Comparison of ENCODE assay signal across 20 cellular contexts in the genomic region with DNA sequence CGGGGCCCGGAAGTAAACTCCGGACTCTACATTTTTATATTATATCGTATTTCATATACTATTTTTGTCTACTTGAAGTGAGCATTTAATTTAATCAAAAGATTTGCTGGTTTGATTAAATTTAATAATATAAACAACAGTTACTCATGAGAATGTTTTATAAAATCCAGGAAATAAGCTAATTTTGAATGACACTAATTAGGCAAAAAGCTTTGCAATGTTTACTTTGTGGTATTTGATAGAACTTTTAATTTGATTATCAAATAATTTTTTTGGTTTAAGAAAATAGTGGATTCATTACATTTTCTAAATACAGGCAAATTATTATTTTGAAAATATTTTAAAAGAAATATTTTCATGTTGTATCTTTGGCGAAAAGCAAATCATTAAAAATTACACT.
A peak's percentile ranks its signal among the peaks of the same experiment; 100 is the strongest.
DNase-seq lines count a peak whose midpoint lies in the region; ATAC-seq, FAIRE-seq and TF ChIP-seq lines count a peak whose summit lies in the region.
"Had no signal": no experiment of that assay in that cellular context is flagged by ENCODE, and none has a peak within 500 bp of the region (broad histone marks: within the 10 kb centered on the region; RNA-seq: fewer than 3 reads in every experiment).

No MANE protein-coding gene starts in this region.

- no peaks in the 10 kb centered on the region for H3K9me3 ChIP-seq in SK-N-SH
- H3K9me3 ChIP-seq: A549; BLaER1 treated with 17β-estradiol and CSF1 and Interleukin-3, amounts not matched to agents 10 nM and 100 nM; Caco-2 had no signal

- no peaks in the 10 kb centered on the region for H4K20me1 ChIP-seq in SK-N-SH (ENCODE audit: insufficient read depth)
- H4K20me1 ChIP-seq: BLaER1 treated with 17β-estradiol and CSF1 and Interleukin-3, amounts not matched to agents 10 nM and 100 nM had no signal

- H3K4me3 Mint-ChIP-seq in activated naive CD4-positive, alpha-beta T cell treated with anti-CD3 and anti-CD28 coated beads, Interleukin-2, amount 10 ng/mL, durations not matched to agents 7 days and 5 days, result no peak overlapping the region
- no peak overlapping the region for H3K4me3 Mint-ChIP-seq in chondrocyte (ENCODE audit: unreplicated experiment)
- H3K4me3 Mint-ChIP-seq: B cell; CD4-positive, alpha-beta T cell; CD8-positive, alpha-beta T cell had no signal

- no peaks in the 10 kb centered on the region for H3K79me2 ChIP-seq in SK-N-SH (ENCODE audit: insufficient read depth)

- H3K4me2 ChIP-seq in SK-N-SH, result no peak overlapping the region
- H3K4me2 ChIP-seq: A549 had no signal

- no peak overlapping the region for H3K27ac Mint-ChIP-seq in activated naive CD4-positive, alpha-beta T cell treated with anti-CD3 and anti-CD28 coated beads, Interleukin-2, amount 10 ng/mL, durations not matched to agents 7 days and 5 days
- H3K27ac Mint-ChIP-seq in chondrocyte (ENCODE audit: unreplicated experiment), result no peak overlapping the region
- H3K27ac Mint-ChIP-seq: B cell; CD4-positive, alpha-beta T cell; CD8-positive, alpha-beta T cell had no signal

- H3K9ac ChIP-seq in SK-N-SH, result no peak overlapping the region
- H3K9ac ChIP-seq: BLaER1 treated with 17β-estradiol and CSF1 and Interleukin-3, amounts not matched to agents 10 nM and 100 nM had no signal

- H3K9me2 ChIP-seq in SK-N-SH, result no peaks in the 10 kb centered on the region

- 64% methylated on average over 5 of the region's 5 CpGs for WGBS in SK-N-SH (ENCODE audit: low lambda C conversion rate)

- no peaks in the 10 kb centered on the region for H3K4me1 Mint-ChIP-seq in activated naive CD4-positive, alpha-beta T cell treated with anti-CD3 and anti-CD28 coated beads, Interleukin-2, amount 10 ng/mL, durations not matched to agents 7 days and 5 days
- no peaks in the 10 kb centered on the region for H3K4me1 Mint-ChIP-seq in chondrocyte (ENCODE audit: low read depth)
- H3K4me1 Mint-ChIP-seq: B cell had no signal

- H3K9me3 Mint-ChIP-seq in activated naive CD4-positive, alpha-beta T cell treated with anti-CD3 and anti-CD28 coated beads, Interleukin-2, amount 10 ng/mL, durations not matched to agents 7 days and 5 days, result peaks cover 12% of the 10 kb centered on the region
- no peaks in the 10 kb centered on the region for H3K9me3 Mint-ChIP-seq in chondrocyte (ENCODE audit: low read depth)
- H3K9me3 Mint-ChIP-seq: CD4-positive, alpha-beta T cell had no signal

- ATAC-seq in SK-N-SH treated with all-trans-retinoic acid at 6 μM for 48 hours, result no peak
- ATAC-seq: A549; CD8-positive, alpha-beta T cell; GM12878 had no signal

- TF ChIP-seq CTCF in SK-N-SH (IDR thresholded peaks at IDR 0.05) (no peak), chondrocyte (IDR thresholded peaks at IDR 0.05) (no peak)

- peak; percentile 36 for FAIRE-seq in frontal cortex (lab: Jason Lieb, UNC)
- FAIRE-seq: A549, GM12878, GM12892, GM18507 had no signal

- H3K4me1 ChIP-seq in SK-N-SH (ENCODE audit: control insufficient read depth in 1 of 2, insufficient read depth in 2 of 2, low read depth in 1 of 2, low read length in 1 of 2), result no peaks in the 10 kb centered on the region
- H3K4me1 ChIP-seq: A549, Caco-2 had no signal

- TF ChIP-seq RAD21 in SK-N-SH (IDR thresholded peaks at IDR 0.05; ENCODE audit: low read length), result no peak

- H3K36me3 ChIP-seq in SK-N-SH (replicated peaks in 1 of 2; ENCODE audit: control insufficient read depth in 1 of 2, insufficient read depth in 2 of 2, low read length in 1 of 2), result no peaks in the 10 kb centered on the region
- H3K36me3 ChIP-seq: BLaER1 treated with 17β-estradiol and CSF1 and Interleukin-3, amounts not matched to agents 10 nM and 100 nM had no signal

- H3F3A ChIP-seq in SK-N-SH (replicated peaks; ENCODE audit: insufficient read depth), result no peaks in the 10 kb centered on the region

- no peaks in the 10 kb centered on the region for H3K36me3 Mint-ChIP-seq in activated naive CD4-positive, alpha-beta T cell treated with anti-CD3 and anti-CD28 coated beads, Interleukin-2, amount 10 ng/mL, durations not matched to agents 7 days and 5 days
- H3K36me3 Mint-ChIP-seq in chondrocyte (ENCODE audit: low read depth), result no peaks in the 10 kb centered on the region
- H3K36me3 Mint-ChIP-seq: CD8-positive, alpha-beta T cell had no signal

- H3K27ac ChIP-seq in SK-N-SH (ENCODE audit: low read depth in 2 of 2, low read length in 1 of 2), result no peak overlapping the region
- H3K27ac ChIP-seq: 22Rv1; A549; BLaER1 treated with 17β-estradiol and CSF1 and Interleukin-3, amounts not matched to agents 10 nM and 100 nM; C4-2B had no signal

- no peak for DNase-seq in SK-N-SH
- DNase-seq in frontal cortex (ENCODE audit: low spot score in 2 of 2), result no peak
- no peak for DNase-seq in activated naive CD4-positive, alpha-beta T cell treated with anti-CD3 and anti-CD28 coated beads, Interleukin-2, amount 10 ng/mL, durations not matched to agents 7 days and 5 days
- DNase-seq in chondrocyte (ENCODE audit: low spot score), result no peak
- DNase-seq: AML-193; Caco-2; Calu3; CD4-positive, alpha-beta T cell; CD8-positive, alpha-beta T cell; DMS79 treated with DMSO at 0.1 percent for 48 hours; GDM1 had no signal

- H3K27me3 ChIP-seq in SK-N-SH (ENCODE audit: insufficient read depth), result no peaks in the 10 kb centered on the region
- H3K27me3 ChIP-seq: BLaER1 treated with 17β-estradiol and CSF1 and Interleukin-3, amounts not matched to agents 10 nM and 100 nM had no signal

- H3K4me3 ChIP-seq in SK-N-SH (ENCODE audit: low read depth in 2 of 2, low read length in 1 of 2), result no peak overlapping the region
- H3K4me3 ChIP-seq: A549; BLaER1 treated with 17β-estradiol and CSF1 and Interleukin-3, amounts not matched to agents 10 nM and 100 nM; GM12878 had no signal

- H2AFZ ChIP-seq in SK-N-SH (ENCODE audit: low read depth), result no peak overlapping the region

- no peaks in the 10 kb centered on the region for H3K27me3 Mint-ChIP-seq in activated naive CD4-positive, alpha-beta T cell treated with anti-CD3 and anti-CD28 coated beads, Interleukin-2, amount 10 ng/mL, durations not matched to agents 7 days and 5 days
- peaks cover 3% of the 10 kb centered on the region for H3K27me3 Mint-ChIP-seq in chondrocyte (ENCODE audit: low read depth)
- H3K27me3 Mint-ChIP-seq: B cell; CD4-positive, alpha-beta T cell had no signal

- CTCF ChIA-PET in SK-N-SH (lab: Yijun Ruan, JAX), result interaction anchor here (1.0 to 1.3 kb wide), 3 partner anchors 10 to 19 kb away, joined by 3 to 4 read pairs (median 3); no protein-coding TSS in a partner anchor
- CTCF ChIA-PET in activated naive CD4-positive, alpha-beta T cell treated with anti-CD3 and anti-CD28 coated beads, Interleukin-2, amount 10 ng/mL, durations not matched to agents 7 days and 5 days (lab: Charles Lee), result no interaction called here

- POLR2A ChIA-PET in SK-N-SH (lab: Yijun Ruan, JAX), result no interaction called here

- TF ChIP-seq EP300 in SK-N-SH (IDR thresholded peaks at IDR 0.05; ENCODE audit: borderline replicate concordance in 1 of 2, low read depth in 1 of 2, low read length in 1 of 2), result no peak

TF ChIP-seq in SK-N-SH treated with all-trans-retinoic acid at 6 μM for 48 hours, 23 proteins besides CTCF, POLR2A, EP300 and RAD21 (continues in another document):
- peak; percentile 96 for TF ChIP-seq ISL1 (CRISPR knock-in tag; IDR thresholded peaks at IDR 0.05)
- no peak for TF ChIP-seq BACH2 (CRISPR knock-in tag; IDR thresholded peaks at IDR 0.05; ENCODE audit: borderline replicate concordance)
- TF ChIP-seq, protein P1, sequence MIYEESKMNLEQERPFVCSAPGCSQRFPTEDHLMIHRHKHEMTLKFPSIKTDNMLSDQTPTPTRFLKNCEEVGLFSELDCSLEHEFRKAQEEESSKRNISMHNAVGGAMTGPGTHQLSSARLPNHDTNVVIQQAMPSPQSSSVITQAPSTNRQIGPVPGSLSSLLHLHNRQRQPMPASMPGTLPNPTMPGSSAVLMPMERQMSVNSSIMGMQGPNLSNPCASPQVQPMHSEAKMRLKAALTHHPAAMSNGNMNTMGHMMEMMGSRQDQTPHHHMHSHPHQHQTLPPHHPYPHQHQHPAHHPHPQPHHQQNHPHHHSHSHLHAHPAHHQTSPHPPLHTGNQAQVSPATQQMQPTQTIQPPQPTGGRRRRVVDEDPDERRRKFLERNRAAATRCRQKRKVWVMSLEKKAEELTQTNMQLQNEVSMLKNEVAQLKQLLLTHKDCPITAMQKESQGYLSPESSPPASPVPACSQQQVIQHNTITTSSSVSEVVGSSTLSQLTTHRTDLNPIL (CRISPR knock-in tag; IDR thresholded peaks at IDR 0.05; ENCODE audit: low read depth), result peak; percentile 55; the same call in 1 of the 2 replicates
- TF ChIP-seq ZC3H10 (CRISPR knock-in tag; IDR thresholded peaks at IDR 0.05), result peak; percentile 76; the same call in 1 of the 2 replicates

TF ChIP-seq in SK-N-SH, 30 proteins besides CTCF, POLR2A, EP300 and RAD21:
- no peak for TF ChIP-seq GABPA (IDR thresholded peaks at IDR 0.05; ENCODE audit: low read depth)
- no peak for TF ChIP-seq TAF1 (IDR thresholded peaks at IDR 0.05; ENCODE audit: borderline replicate concordance, low read depth, low read length)
